11 cellular contexts compared by ENCODE assay signal in the genomic region with DNA sequence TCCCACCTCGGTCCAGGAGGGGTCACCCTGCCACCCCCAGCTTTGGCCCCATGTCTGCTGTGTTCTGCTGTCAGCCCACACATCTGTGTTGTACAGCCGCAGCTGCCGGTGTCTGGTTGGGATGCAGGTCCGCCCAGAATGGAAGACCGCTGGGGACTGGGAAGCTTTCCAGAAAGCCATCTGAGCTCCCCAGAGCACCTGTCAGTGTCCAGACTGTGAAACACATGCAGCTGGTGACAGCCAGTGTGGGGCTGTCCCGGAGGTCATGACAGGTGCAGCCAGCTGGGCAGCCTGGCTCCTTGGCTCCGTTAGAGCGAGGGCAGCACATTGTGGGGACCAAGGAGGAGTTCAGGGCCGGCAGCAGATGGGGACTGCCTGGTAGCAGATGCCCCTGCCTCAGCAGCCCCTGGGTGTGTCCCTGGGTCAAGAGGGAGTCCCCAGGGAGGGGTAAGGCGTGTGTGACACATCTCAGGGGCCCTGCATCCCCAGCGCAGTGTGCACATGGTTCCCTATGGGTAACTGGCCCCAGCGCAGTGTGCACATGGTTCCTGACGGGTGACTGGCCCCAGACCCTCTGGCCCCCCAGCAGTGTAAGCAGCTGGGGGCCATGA. TPM values are rescaled to one million over a fixed set of nuclear protein-coding genes. Genes with fewer than 3 reads are reported as not detected.
DNase-seq lines count a peak whose midpoint lies in the region; TF ChIP-seq lines count a peak whose summit lies in the region.
"Had no signal": no experiment of that assay in that cellular context is flagged by ENCODE, and none has a peak within 500 bp of the region (broad histone marks: within the 10 kb centered on the region; RNA-seq: fewer than 3 reads in every experiment).

No MANE protein-coding gene starts in this region.

- no peak overlapping the region for H3K4me3 Mint-ChIP-seq in activated naive CD4-positive, alpha-beta T cell treated with anti-CD3 and anti-CD28 coated beads for 36 hours
- H3K4me3 Mint-ChIP-seq: activated naive CD8-positive, alpha-beta T cell treated with anti-CD3 and anti-CD28 coated beads for 36 hours; B cell; stimulated activated naive CD8-positive, alpha-beta T cell treated with anti-CD3 and anti-CD28 coated beads, Interleukin-15, Interleukin-2, amounts not matched to agents 100 ng/mL and 50 ng/mL, for 24 hours had no signal

- H3K9me3 Mint-ChIP-seq in activated naive CD4-positive, alpha-beta T cell treated with anti-CD3 and anti-CD28 coated beads for 36 hours: no peaks in the 10 kb centered on the region
- H3K9me3 Mint-ChIP-seq: activated naive CD8-positive, alpha-beta T cell treated with anti-CD3 and anti-CD28 coated beads for 36 hours; stimulated activated naive CD8-positive, alpha-beta T cell treated with anti-CD3 and anti-CD28 coated beads, Interleukin-15, Interleukin-2, amounts not matched to agents 100 ng/mL and 50 ng/mL, for 24 hours had no signal

- no peak overlapping the region for H3K27ac Mint-ChIP-seq in activated naive CD4-positive, alpha-beta T cell treated with anti-CD3 and anti-CD28 coated beads for 36 hours
- H3K27ac Mint-ChIP-seq: activated naive CD8-positive, alpha-beta T cell treated with anti-CD3 and anti-CD28 coated beads for 36 hours; B cell; stimulated activated naive CD8-positive, alpha-beta T cell treated with anti-CD3 and anti-CD28 coated beads, Interleukin-15, Interleukin-2, amounts not matched to agents 100 ng/mL and 50 ng/mL, for 24 hours had no signal

- no peak for TF ChIP-seq CTCF in GM20000 (IDR thresholded peaks at IDR 0.05; ENCODE audit: extremely low read depth, missing control alignments)

- intact Hi-C loops in activated naive CD4-positive, alpha-beta T cell treated with anti-CD3 and anti-CD28 coated beads for 36 hours (cut with micrococcal nuclease): no loop called here

- no peaks in the 10 kb centered on the region for H3K27me3 Mint-ChIP-seq in activated naive CD4-positive, alpha-beta T cell treated with anti-CD3 and anti-CD28 coated beads for 36 hours (ENCODE audit: low read depth)
- H3K27me3 Mint-ChIP-seq: activated naive CD8-positive, alpha-beta T cell treated with anti-CD3 and anti-CD28 coated beads for 36 hours; B cell; stimulated activated naive CD8-positive, alpha-beta T cell treated with anti-CD3 and anti-CD28 coated beads, Interleukin-15, Interleukin-2, amounts not matched to agents 100 ng/mL and 50 ng/mL, for 24 hours had no signal

- no peaks in the 10 kb centered on the region for H3K4me1 Mint-ChIP-seq in activated naive CD4-positive, alpha-beta T cell treated with anti-CD3 and anti-CD28 coated beads for 36 hours (ENCODE audit: low read depth)
- H3K4me1 Mint-ChIP-seq: activated naive CD8-positive, alpha-beta T cell treated with anti-CD3 and anti-CD28 coated beads for 36 hours; B cell had no signal

- H3K36me3 Mint-ChIP-seq in activated naive CD4-positive, alpha-beta T cell treated with anti-CD3 and anti-CD28 coated beads for 36 hours (ENCODE audit: low read depth): no peaks in the 10 kb centered on the region
- H3K36me3 Mint-ChIP-seq: activated naive CD8-positive, alpha-beta T cell treated with anti-CD3 and anti-CD28 coated beads for 36 hours had no signal

- DNase-seq in DMS 273 (lab: John Stamatoyannopoulos, UW; ENCODE audit: unreplicated experiment) (peak; percentile 97), NCI-H128 (lab: John Stamatoyannopoulos, UW; ENCODE audit: unreplicated experiment) (peak; percentile 67), NCI-H82 (lab: John Stamatoyannopoulos, UW) (peak; percentile 81), iPS-NIHi11 (ENCODE audit: low spot score) (peak; percentile 10), H4 (ENCODE audit: low spot score) (no peak), RKO (ENCODE audit: low spot score) (no peak), GM20000 (ENCODE audit: low spot score) (no peak)
- no peak for DNase-seq in activated naive CD4-positive, alpha-beta T cell treated with anti-CD3 and anti-CD28 coated beads for 36 hours

- CTCF ChIA-PET in activated naive CD4-positive, alpha-beta T cell treated with anti-CD3 and anti-CD28 coated beads for 36 hours (lab: Charles Lee): no interaction called here

RNA-seq across cellular contexts. Expression of a gene that starts 16.4 kb away (rescaled TPM):
- total RNA-seq in H4 (2014; rRNA removed; shearing (Covaris generic)): 3.5 and 5.2 TPM in 2 replicates
- 1 to 10 TPM; 3.3 TPM for total RNA-seq in activated naive CD4-positive, alpha-beta T cell treated with anti-CD3 and anti-CD28 coated beads for 36 hours

RNA-seq across cellular contexts. Expression of a gene that starts 43.2 kb away (rescaled TPM):
- total RNA-seq in H4 (2014; rRNA removed; shearing (Covaris generic)): not detected in 2 replicates
- total RNA-seq in activated naive CD4-positive, alpha-beta T cell treated with anti-CD3 and anti-CD28 coated beads for 36 hours: not detected
- total RNA-seq: activated naive CD8-positive, alpha-beta T cell treated with anti-CD3 and anti-CD28 coated beads for 36 hours had no signal

Comparison
In these comparisons a context has a peak if more than half of its experiments do, and no peak if none do; other contexts are left out.
1. DNase-seq: peak in DMS 273 (single experiment), NCI-H128 (single experiment), NCI-H82 (single experiment) and iPS-NIHi11 (single experiment); none in H4 (single experiment), RKO (single experiment), activated naive CD4-positive, alpha-beta T cell treated with anti-CD3 and anti-CD28 coated beads for 36 hours (single experiment) and GM20000 (single experiment).